In genomic region chr6:147603392-147604081, GRCh38 we compare ENCODE assay signal across 18 cellular contexts.
DNase-seq lines count a peak whose midpoint lies in the region; ATAC-seq and TF ChIP-seq lines count a peak whose summit lies in the region.
"Had no signal": no experiment of that assay in that cellular context is flagged by ENCODE, and none has a peak within 500 bp of the region (broad histone marks: within the 10 kb centered on the region; RNA-seq: fewer than 3 reads in every experiment).

No MANE protein-coding gene starts in this region.

- no peak overlapping the region for H2AFZ ChIP-seq in IMR-90 (replicated peaks; ENCODE audit: low read length, poor library complexity)

- H2BK15ac ChIP-seq in IMR-90 (ENCODE audit: low read depth, low read length), result no peak overlapping the region

- TF ChIP-seq RAD21 in IMR-90 (IDR thresholded peaks at IDR 0.05; ENCODE audit: low read length), result no peak

- H3K79me1 ChIP-seq in IMR-90 (ENCODE audit: low read depth in 1 of 2, low read length in 2 of 2), result no peaks in the 10 kb centered on the region

- no peak for DNase-seq in IMR-90
- peak; percentile 35 for DNase-seq in globus pallidus (ENCODE audit: low spot score)
- DNase-seq in right atrium auricular region (ENCODE audit: low spot score), result no peak
- peak; percentile 11 for DNase-seq in prostate gland (ENCODE audit: low spot score)
- DNase-seq in SW480 (ENCODE audit: low spot score), result no peak
- no peak for DNase-seq in stimulated activated naive CD4-positive, alpha-beta T cell treated with Interleukin-2 at 50 U/mL for 16 hours (lab: John Stamatoyannopoulos, UW)
- DNase-seq in adrenal gland, result no peak
- DNase-seq in midbrain (lab: John Stamatoyannopoulos, UW), result no peak
- DNase-seq: DMS 273 treated with DMSO at 0.1 percent for 48 hours, GF-D8, GOT3, NCI-H1436, NCI-H2081, NCI-H510A, NCI-H82 had no signal

- H3K27me3 ChIP-seq in IMR-90 (ENCODE audit: control insufficient read depth, insufficient read depth, low read length) (no peaks in the 10 kb centered on the region; the same call in 1 of the 2 replicates), right atrium auricular region (no peaks in the 10 kb centered on the region), prostate gland (replicated peaks; ENCODE audit: insufficient read depth) (no peaks in the 10 kb centered on the region), adrenal gland (no peaks in the 10 kb centered on the region)

- H3K4me1 ChIP-seq in IMR-90 (ENCODE audit: control insufficient read depth, insufficient read depth, low read length), result peaks cover 3% of the 10 kb centered on the region; the same call in 1 of the 2 replicates
- H3K4me1 ChIP-seq in right atrium auricular region, result peaks cover 0 to 10% of the 10 kb centered on the region in 2 donors
- H3K4me1 ChIP-seq in prostate gland (replicated peaks), result no peaks in the 10 kb centered on the region
- no peaks in the 10 kb centered on the region for H3K4me1 ChIP-seq in adrenal gland (replicated peaks in 1 of 2)
- H3K4me1 ChIP-seq: A549 had no signal

- CTCF ChIA-PET in IMR-90 (lab: Yijun Ruan, JAX), result interaction anchor here (1.1 kb wide), 1 partner anchor 11 kb away, joined by 3 read pairs; no protein-coding TSS in a partner anchor

- no CpG with 5 or more reads among the region's 2 CpGs for WGBS in IMR-90 (ENCODE audit: extremely low coverage in 2 of 2, insufficient read length in 1 of 2), 2 experiments
- 63% methylated on average over 2 of the region's 2 CpGs for WGBS in prostate gland
- WGBS in adrenal gland, 4 donors, result 82 to 91% (median 89%) methylated on average over 2 of the region's 2 CpGs

- no TSS peak for BruUV-seq in IMR-90 (replicated peaks; lab: Mats Ljungman, UMichigan)

- intact Hi-C loops in IMR-90 (cut with micrococcal nuclease) (no loop called here), prostate gland (cut with DNase I) (no loop called here), adrenal gland (cut with DNase I) (no loop called here)

- H2BK120ac ChIP-seq in IMR-90 (ENCODE audit: low read depth, low read length), result no peak overlapping the region

- no peak overlapping the region for H3K23ac ChIP-seq in IMR-90 (ENCODE audit: low read depth, low read length)

- no peak overlapping the region for H4K8ac ChIP-seq in IMR-90 (ENCODE audit: low read depth in 2 of 2, low read length in 2 of 2)

- H3K4me3 ChIP-seq in IMR-90 (ENCODE audit: insufficient read depth, low read depth, low read length), result no peak overlapping the region
- H3K4me3 ChIP-seq in right atrium auricular region, result no peak overlapping the region
- no peak overlapping the region for H3K4me3 ChIP-seq in prostate gland
- H3K4me3 ChIP-seq in adrenal gland, result no peak overlapping the region
- H3K4me3 ChIP-seq: A549, K562 had no signal

- H3K27ac ChIP-seq in IMR-90 (ENCODE audit: insufficient read depth, low read length), result no peak overlapping the region
- H3K27ac ChIP-seq in right atrium auricular region, result peak overlapping the region; percentile 28 to 66
- no peak overlapping the region for H3K27ac ChIP-seq in prostate gland
- H3K27ac ChIP-seq in adrenal gland, result no peak overlapping the region
- H3K27ac ChIP-seq: A549 had no signal

- TF ChIP-seq CTCF in IMR-90 (conservative IDR thresholded peaks at IDR 0.05; ENCODE audit: low read depth, low read length), result no peak
- no peak for TF ChIP-seq CTCF in right atrium auricular region (IDR thresholded peaks at IDR 0.05)
- no peak for TF ChIP-seq CTCF in prostate gland (IDR thresholded peaks at IDR 0.05)
- TF ChIP-seq CTCF in adrenal gland (IDR thresholded peaks at IDR 0.05), result no peak

- no peak overlapping the region for H3K4me2 ChIP-seq in IMR-90 (ENCODE audit: low read depth, low read length)
- H3K4me2 ChIP-seq: A549 had no signal

- peak; percentile 40; the same call in 1 of the 2 replicates for ATAC-seq in IMR-90 (ENCODE audit: low read depth)
- ATAC-seq: A549, K562, Panc1 had no signal

- in situ Hi-C loops in IMR-90 (cut with MboI; ENCODE audit: low sequenced_read_pairs), result no loop called here

- no peaks in the 10 kb centered on the region for H3K9me1 ChIP-seq in IMR-90 (ENCODE audit: insufficient read depth, low read length)

- no peak overlapping the region for H3K18ac ChIP-seq in IMR-90 (ENCODE audit: low read depth, low read length)

- H3K9ac ChIP-seq in IMR-90 (ENCODE audit: low read depth, low read length), result no peak overlapping the region

- POLR2A ChIA-PET in IMR-90 (lab: Charles Lee; ENCODE audit: unreplicated experiment), result no interaction called here

- H2AK9ac ChIP-seq in IMR-90 (replicated peaks; ENCODE audit: low read depth, low read length, poor library complexity), result no peak overlapping the region

- H3K14ac ChIP-seq in IMR-90 (replicated peaks; ENCODE audit: low read depth, low read length), result no peak overlapping the region; the same call in 1 of the 2 replicates

- H4K5ac ChIP-seq in IMR-90 (ENCODE audit: low read depth, low read length), result no peak overlapping the region

- no peak overlapping the region for H3K4ac ChIP-seq in IMR-90 (ENCODE audit: low read depth, low read length)

- H3K36me3 ChIP-seq in IMR-90 (ENCODE audit: control insufficient read depth, insufficient read depth, low read length) (no peaks in the 10 kb centered on the region), right atrium auricular region (no peaks in the 10 kb centered on the region), prostate gland (no peaks in the 10 kb centered on the region), adrenal gland (replicated peaks in 1 of 2) (no peaks in the 10 kb centered on the region)

- H4K91ac ChIP-seq in IMR-90 (ENCODE audit: insufficient read depth, low read depth, low read length), result no peak overlapping the region

- TF ChIP-seq POLR2A in IMR-90 (IDR thresholded peaks at IDR 0.05; ENCODE audit: low read depth, low read length) (no peak), prostate gland (IDR thresholded peaks at IDR 0.05) (no peak), adrenal gland (IDR thresholded peaks at IDR 0.05) (no peak)

- H2BK20ac ChIP-seq in IMR-90 (ENCODE audit: low read depth, low read length), result no peak overlapping the region

- H3K56ac ChIP-seq in IMR-90 (ENCODE audit: extremely low read depth, insufficient read depth, low read length), result no peak overlapping the region

- dilution Hi-C loops in IMR-90 (cut with HindIII; ENCODE audit: low sequenced_read_pairs, unreplicated experiment), result no loop called here

- H2AK5ac ChIP-seq in IMR-90 (ENCODE audit: low read depth, low read length), result no peak overlapping the region

- H4K20me1 ChIP-seq in IMR-90 (ENCODE audit: insufficient read depth, low read length), result no peaks in the 10 kb centered on the region

- H3K9me3 ChIP-seq in IMR-90 (ENCODE audit: control insufficient read depth, insufficient read depth, low read length) (no peaks in the 10 kb centered on the region), right atrium auricular region (no peaks in the 10 kb centered on the region), prostate gland (no peaks in the 10 kb centered on the region), adrenal gland (replicated peaks in 1 of 3) (no peaks in the 10 kb centered on the region)
- H3K9me3 ChIP-seq: A549 had no signal

- no peak overlapping the region for H2BK5ac ChIP-seq in IMR-90 (ENCODE audit: low read depth, low read length, poor library complexity, severe bottlenecking)

TF ChIP-seq in IMR-90, 13 proteins besides CTCF, POLR2A, EP300 and RAD21:
- TF ChIP-seq BHLHE40 (IDR thresholded peaks at IDR 0.05; ENCODE audit: low read depth, low read length) (no peak), USF2 (IDR thresholded peaks at IDR 0.05; ENCODE audit: low read depth, low read length) (no peak)

Comparison
In these comparisons a context has a peak if more than half of its experiments do, and no peak if none do; other contexts are left out.
1. DNase-seq: peak in globus pallidus (single experiment) and prostate gland (single experiment); none in IMR-90 (single experiment), right atrium auricular region (single experiment), SW480 (single experiment), stimulated activated naive CD4-positive, alpha-beta T cell treated with Interleukin-2 at 50 U/mL for 16 hours (single experiment), adrenal gland (0 of 7) and midbrain (single experiment).
2. H3K27ac ChIP-seq: peak in right atrium auricular region (2 of 2); none in IMR-90 (single experiment), prostate gland (0 of 2) and adrenal gland (0 of 5).